ENCODE assay signal across 1 cellular context in the genomic region with DNA sequence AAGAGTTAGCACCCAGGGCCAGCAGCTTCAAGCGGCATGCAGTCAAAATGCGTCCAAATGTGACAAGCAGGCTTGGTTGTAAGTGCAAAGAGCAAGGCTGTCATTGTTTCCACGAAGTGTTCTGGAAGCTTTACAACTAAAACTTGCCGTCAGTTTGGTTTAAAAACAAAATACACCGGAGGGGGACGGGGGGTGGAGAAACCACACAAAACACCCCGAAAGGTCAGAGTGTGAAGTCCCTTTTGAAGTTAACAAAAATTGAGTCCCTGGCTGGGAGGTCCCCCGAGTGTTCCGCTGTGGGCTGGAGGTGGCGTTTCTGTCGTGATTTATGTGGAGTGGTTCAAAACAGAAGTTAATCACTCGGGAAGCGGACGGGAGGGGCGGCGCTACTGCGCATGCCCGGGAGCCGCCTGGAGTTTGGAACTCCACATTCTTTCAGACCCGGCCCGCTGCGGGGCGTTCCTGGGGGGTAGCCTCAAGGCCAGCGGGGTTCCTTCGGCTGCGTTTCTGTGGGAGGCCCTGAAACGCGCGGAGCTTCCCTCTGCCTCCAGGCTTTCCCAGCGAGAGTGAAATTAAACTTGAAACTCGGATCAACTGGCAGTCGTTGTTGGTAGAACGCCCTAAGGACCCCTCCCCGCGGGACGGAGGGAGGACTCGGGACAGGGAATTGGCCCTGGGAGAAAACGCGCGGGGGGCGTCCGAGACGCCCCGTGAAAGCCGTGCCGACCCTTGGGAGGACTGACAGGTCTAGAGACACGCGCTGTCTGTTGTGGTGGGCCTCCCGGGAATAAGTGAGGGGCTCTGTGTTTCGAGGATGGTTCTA.
TF ChIP-seq lines count a peak whose summit lies in the region.

No MANE protein-coding gene starts in this region.

TF ChIP-seq in GM12891, 5 proteins besides CTCF, POLR2A, EP300 and RAD21 (continued from another document):
- no peak for TF ChIP-seq SPI1 (IDR thresholded peaks at IDR 0.05; ENCODE audit: low read depth, low read length)
- no peak for TF ChIP-seq POU2F2 (IDR thresholded peaks at IDR 0.05; ENCODE audit: low read depth, low read length)
- no peak for TF ChIP-seq PAX5 (IDR thresholded peaks at IDR 0.05; ENCODE audit: insufficient read depth, low read length, severe bottlenecking)
- TF ChIP-seq POLR2AphosphoS5 (IDR thresholded peaks at IDR 0.05; ENCODE audit: low read depth, low read length), result no peak
